Comparison of ENCODE assay signal across 17 cellular contexts in the genomic region with DNA sequence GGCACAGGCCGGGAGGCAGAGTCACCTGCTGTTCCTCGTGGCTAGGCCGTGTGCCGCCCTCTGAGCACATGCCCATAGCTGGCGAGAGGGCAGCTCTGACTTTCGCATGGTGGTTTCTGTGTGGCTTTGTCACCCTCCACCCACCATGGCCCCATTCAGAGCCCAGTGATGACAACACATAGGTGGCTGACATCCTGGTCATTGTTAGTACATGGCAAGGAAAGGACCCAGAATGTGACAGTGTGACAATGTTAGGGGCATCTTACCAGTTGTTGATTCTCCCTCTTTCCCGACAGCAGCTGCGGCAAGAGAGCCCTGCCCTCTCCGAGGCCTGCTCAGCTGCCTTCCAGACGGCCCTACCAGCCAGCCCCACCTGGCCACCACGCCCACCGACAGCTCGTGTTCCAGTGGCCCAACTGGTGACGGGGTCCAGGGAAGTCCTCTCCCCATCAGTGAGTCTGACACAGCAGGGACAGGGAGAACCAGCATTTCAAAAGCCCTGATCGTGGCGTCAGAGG. TPM values are rescaled to one million over a fixed set of nuclear protein-coding genes. Genes with fewer than 3 reads are reported as not detected.
A peak's percentile ranks its signal among the peaks of the same experiment; 100 is the strongest.
DNase-seq lines count a peak whose midpoint lies in the region; ATAC-seq and TF ChIP-seq lines count a peak whose summit lies in the region.
"Had no signal": no experiment of that assay in that cellular context is flagged by ENCODE, and none has a peak within 500 bp of the region (broad histone marks: within the 10 kb centered on the region; RNA-seq: fewer than 3 reads in every experiment).

No MANE protein-coding gene starts in this region.

- TF ChIP-seq CTCF in right atrium auricular region (IDR thresholded peaks at IDR 0.05) (no peak), omental fat pad (IDR thresholded peaks at IDR 0.05) (no peak), A673 (conservative IDR thresholded peaks at IDR 0.05; ENCODE audit: low read depth, low read length) (no peak)

- H3K36me3 ChIP-seq in right atrium auricular region (peaks cover 54% of the 10 kb centered on the region), A673 (ENCODE audit: insufficient read depth, low read length, poor library complexity, severe bottlenecking) (peaks cover 23% of the 10 kb centered on the region)

- ATAC-seq in omental fat pad (ENCODE audit: low FRiP score), result no peak
- ATAC-seq: T-helper 17 cell had no signal

- H3K4me1 ChIP-seq in right atrium auricular region (peaks cover 0 to 46% of the 10 kb centered on the region in 2 donors), A673 (ENCODE audit: insufficient read depth, low read length, poor library complexity, severe bottlenecking) (no peaks in the 10 kb centered on the region)

- POLR2A ChIA-PET in A673 (lab: Charles Lee; ENCODE audit: low non-redundant PET), result no interaction called here

- intact Hi-C loops in cardiac septum (cut with DNase I) (no loop called here), A673 (cut with micrococcal nuclease; ENCODE audit: unreplicated experiment) (no loop called here)

- no peaks in the 10 kb centered on the region for H3K27me3 ChIP-seq in right atrium auricular region
- no peaks in the 10 kb centered on the region for H3K27me3 ChIP-seq in A673 (replicated peaks; ENCODE audit: insufficient read depth, low read depth, low read length, poor library complexity)
- H3K27me3 ChIP-seq: BE2C, upper lobe of left lung had no signal

- H3K9me3 ChIP-seq in right atrium auricular region, result no peaks in the 10 kb centered on the region
- H3K9me3 ChIP-seq in A673 (ENCODE audit: low read depth, low read length, poor library complexity, severe bottlenecking), result no peaks in the 10 kb centered on the region
- H3K9me3 ChIP-seq: BE2C, upper lobe of left lung had no signal

- H3K27ac ChIP-seq in right atrium auricular region (peak overlapping the region; percentile 94), cingulate gyrus (ENCODE audit: low read depth, low read length) (peak overlapping the region; percentile 65), A673 (ENCODE audit: low read depth, low read length, poor library complexity, severe bottlenecking) (no peak overlapping the region)
- H3K27ac ChIP-seq: upper lobe of left lung had no signal

- CTCF ChIA-PET in A673 (lab: Charles Lee), result no interaction called here

- no TSS peak for BruUV-seq in A673 (replicated peaks; lab: Mats Ljungman, UMichigan)

- H3K4me3 ChIP-seq in right atrium auricular region (no peak overlapping the region), A673 (ENCODE audit: low read depth, low read length, poor library complexity, severe bottlenecking) (no peak overlapping the region)
- H3K4me3 ChIP-seq: upper lobe of left lung had no signal

- DNase-seq in right atrium auricular region (ENCODE audit: low spot score) (peak; percentile 56), cardiac septum (ENCODE audit: low spot score) (no peak), omental fat pad (ENCODE audit: low spot score) (peak; percentile 5), ureter (ENCODE audit: low spot score) (peak; percentile 31), A673 (ENCODE audit: low spot score) (no peak), GOT3 (lab: John Stamatoyannopoulos, UW) (no peak), HPDE6-E6E7 (ENCODE audit: extremely low spot score) (no peak)
- DNase-seq: activated CD4-positive, alpha-beta T cell treated with anti-CD3 and anti-CD28 coated beads for 48 hours; activated naive CD4-positive, alpha-beta T cell treated with anti-CD3 and anti-CD28 coated beads, Interleukin-2, amount 50 U/mL, for 16 hours; activated T-cell treated with anti-CD3 and anti-CD28 coated beads, Interleukin-2, amount 50 U/mL, for 72 hours; central memory CD4-positive, alpha-beta T cell; GDM1; NCI-H187 treated with DMSO at 0.1 percent for 48 hours; T-helper 17 cell had no signal

RNA-seq across cellular contexts. Expression of a gene that starts 52.2 kb away (rescaled TPM):
- 10 to 100 TPM in 1 of 2 donors, 1 to 10 TPM in 1; 3.2 to 11.0 TPM for total RNA-seq in right atrium auricular region
- total RNA-seq in cardiac septum, result 7.0 TPM
- 10 to 100 TPM in 1 of 4 donors, 1 to 10 TPM in 3; 4.2 to 15.8 (median 7.0) TPM for total RNA-seq in omental fat pad
- 9.7 TPM for total RNA-seq in ureter
- total RNA-seq in A673 (2021), result 3.5 and 7.5 TPM in 2 replicates

Comparison
In these comparisons a context has a peak if more than half of its experiments do, and no peak if none do; other contexts are left out.
1. DNase-seq: peak in right atrium auricular region (single experiment), omental fat pad (single experiment) and ureter (single experiment); none in cardiac septum (single experiment), A673 (single experiment), GOT3 (single experiment) and HPDE6-E6E7 (single experiment).